Comparison of ENCODE assay signal across 16 cellular contexts in genomic region chr16:69316595-69317034, GRCh38. TPM values are rescaled to one million over a fixed set of nuclear protein-coding genes. Genes with fewer than 3 reads are reported as not detected.
DNase-seq lines count a peak whose midpoint lies in the region; ATAC-seq and TF ChIP-seq lines count a peak whose summit lies in the region.
"Had no signal": no experiment of that assay in that cellular context is flagged by ENCODE, and none has a peak within 500 bp of the region (broad histone marks: within the 10 kb centered on the region; RNA-seq: fewer than 3 reads in every experiment).

No MANE protein-coding gene starts in this region.

- H3K4me3 ChIP-seq in adrenal gland (no peak overlapping the region), liver (ENCODE audit: low read depth in 1 of 3, low read length in 3 of 3) (no peak overlapping the region), gastrocnemius medialis (no peak overlapping the region)
- H3K4me3 ChIP-seq: BLaER1 had no signal

- WGBS in adrenal gland, 4 donors = 60 to 97% (median 69%) methylated on average over 1 to 17 of the region's 17 CpGs
- 55% methylated on average over 17 of the region's 17 CpGs for WGBS in liver

- ATAC-seq in activated T-cell treated with anti-CD3 and anti-CD28 coated beads, Interleukin-2, amount 50 U/mL, for 72 hours (replicated peaks in 1 of 2) = no peak
- ATAC-seq in gastrocnemius medialis (peak; percentile 18 to 63), GM21786 (IDR thresholded peaks at IDR 0.05; ENCODE audit: unreplicated experiment) (no peak), GM21360 (IDR thresholded peaks at IDR 0.05; ENCODE audit: unreplicated experiment) (no peak)
- no peak for ATAC-seq in naive thymus-derived CD8-positive, alpha-beta T cell

- intact Hi-C loops in adrenal gland (cut with DNase I) = no loop called here
- intact Hi-C loops in gastrocnemius medialis (cut with DNase I; ENCODE audit: low total_unique reads) = no loop called here

- H3K4me1 Mint-ChIP-seq in activated T-cell treated with anti-CD3 and anti-CD28 coated beads, Interleukin-2, amount 50 U/mL, for 24 hours (ENCODE audit: low read depth) = peaks cover 25% of the 10 kb centered on the region
- H3K4me1 Mint-ChIP-seq in activated T-cell treated with anti-CD3 and anti-CD28 coated beads, Interleukin-2, amount 50 U/mL, for 72 hours (ENCODE audit: low read depth) = peaks cover 25% of the 10 kb centered on the region
- peaks cover 21 to 36% (median 24%) of the 10 kb centered on the region in 4 donors for H3K4me1 Mint-ChIP-seq in naive thymus-derived CD8-positive, alpha-beta T cell

- no peak overlapping the region for H3K4me3 Mint-ChIP-seq in activated T-cell treated with anti-CD3 and anti-CD28 coated beads, Interleukin-2, amount 50 U/mL, for 24 hours
- H3K4me3 Mint-ChIP-seq in activated T-cell treated with anti-CD3 and anti-CD28 coated beads, Interleukin-2, amount 50 U/mL, for 72 hours = no peak overlapping the region
- H3K4me3 Mint-ChIP-seq in naive thymus-derived CD8-positive, alpha-beta T cell = no peak overlapping the region
- H3K4me3 Mint-ChIP-seq: CD8-positive, alpha-beta memory T cell had no signal

- TF ChIP-seq RAD21 in liver (IDR thresholded peaks at IDR 0.05) = no peak

- DNase-seq in activated T-cell treated with anti-CD3 and anti-CD28 coated beads, Interleukin-2, amount 50 U/mL, for 24 hours = peak; percentile 24
- DNase-seq in activated T-cell treated with anti-CD3 and anti-CD28 coated beads, Interleukin-2, amount 50 U/mL, for 72 hours = no peak
- DNase-seq in adrenal gland = peak in 5 of 7 donors; percentile 52 to 76 (median 69)
- peak in 1 of 2 donors; percentile 74 for DNase-seq in gastrocnemius medialis
- no peak for DNase-seq in naive thymus-derived CD8-positive, alpha-beta T cell
- DNase-seq: 8988T; CD8-positive, alpha-beta memory T cell; DMS79 treated with DMSO at 0.1 percent for 48 hours; NCI-H1092; NCI-H524 had no signal

- H3K4me1 ChIP-seq in adrenal gland (replicated peaks in 1 of 2) (peaks cover 18 to 26% of the 10 kb centered on the region in 2 donors), liver (ENCODE audit: control insufficient read depth in 4 of 4, insufficient read depth in 4 of 4, low read length in 3 of 4) (peaks cover 16 to 66% (median 52%) of the 10 kb centered on the region in 4 donors), gastrocnemius medialis (peaks cover 12 to 24% of the 10 kb centered on the region in 2 donors)

- peak overlapping the region in 2 of 5 donors; percentile 81 to 86 for H3K27ac ChIP-seq in adrenal gland
- peak overlapping the region; percentile 75 to 80 for H3K27ac ChIP-seq in liver (ENCODE audit: low read depth in 1 of 2, low read length in 2 of 2)
- peak overlapping the region; percentile 47 to 82 (median 66) for H3K27ac ChIP-seq in gastrocnemius medialis
- H3K27ac ChIP-seq: BLaER1 had no signal

- no peaks in the 10 kb centered on the region for H3K9me3 ChIP-seq in adrenal gland (replicated peaks in 1 of 3)
- H3K9me3 ChIP-seq in liver (ENCODE audit: control insufficient read depth in 4 of 4, low read length in 3 of 4) = no peaks in the 10 kb centered on the region
- no peaks in the 10 kb centered on the region for H3K9me3 ChIP-seq in gastrocnemius medialis
- H3K9me3 ChIP-seq: BLaER1 had no signal

- peak overlapping the region; percentile 66 for H3K27ac Mint-ChIP-seq in activated T-cell treated with anti-CD3 and anti-CD28 coated beads, Interleukin-2, amount 50 U/mL, for 24 hours
- H3K27ac Mint-ChIP-seq in activated T-cell treated with anti-CD3 and anti-CD28 coated beads, Interleukin-2, amount 50 U/mL, for 72 hours = no peak overlapping the region
- H3K27ac Mint-ChIP-seq in naive thymus-derived CD8-positive, alpha-beta T cell = no peak overlapping the region

- H3K9me3 Mint-ChIP-seq in activated T-cell treated with anti-CD3 and anti-CD28 coated beads, Interleukin-2, amount 50 U/mL, for 24 hours = no peaks in the 10 kb centered on the region
- no peaks in the 10 kb centered on the region for H3K9me3 Mint-ChIP-seq in activated T-cell treated with anti-CD3 and anti-CD28 coated beads, Interleukin-2, amount 50 U/mL, for 72 hours
- H3K9me3 Mint-ChIP-seq in naive thymus-derived CD8-positive, alpha-beta T cell = no peaks in the 10 kb centered on the region
- H3K9me3 Mint-ChIP-seq: CD8-positive, alpha-beta memory T cell had no signal

- TF ChIP-seq CTCF in adrenal gland (IDR thresholded peaks at IDR 0.05) = no peak
- no peak for TF ChIP-seq CTCF in liver (IDR thresholded peaks at IDR 0.05; ENCODE audit: low read depth, low read length, missing input control)
- TF ChIP-seq CTCF in gastrocnemius medialis (IDR thresholded peaks at IDR 0.05 in 4 of 5, conservative IDR thresholded peaks at IDR 0.05 in 1 of 5) = no peak

- H3K36me3 ChIP-seq in adrenal gland (replicated peaks in 1 of 2) = peaks cover 0 to 68% of the 10 kb centered on the region in 2 donors
- peaks cover 23 to 34% (median 27%) of the 10 kb centered on the region in 4 donors for H3K36me3 ChIP-seq in liver (ENCODE audit: control insufficient read depth in 4 of 4, insufficient read depth in 3 of 4, low read depth in 1 of 4, low read length in 3 of 4)
- peaks cover 0 to 70% of the 10 kb centered on the region in 2 donors for H3K36me3 ChIP-seq in gastrocnemius medialis

- peaks cover 90% of the 10 kb centered on the region for H3K36me3 Mint-ChIP-seq in activated T-cell treated with anti-CD3 and anti-CD28 coated beads, Interleukin-2, amount 50 U/mL, for 24 hours (ENCODE audit: low read depth)
- peaks cover 6 to 24% of the 10 kb centered on the region in 2 donors for H3K36me3 Mint-ChIP-seq in activated T-cell treated with anti-CD3 and anti-CD28 coated beads, Interleukin-2, amount 50 U/mL, for 72 hours (ENCODE audit: insufficient read depth in 2 of 2)
- H3K36me3 Mint-ChIP-seq in naive thymus-derived CD8-positive, alpha-beta T cell = peaks cover 0 to 65% (median 9%) of the 10 kb centered on the region in 3 donors

- TF ChIP-seq POLR2A in adrenal gland (IDR thresholded peaks at IDR 0.05) = no peak
- no peak for TF ChIP-seq POLR2A in gastrocnemius medialis (IDR thresholded peaks at IDR 0.05)

- H3K27me3 Mint-ChIP-seq in activated T-cell treated with anti-CD3 and anti-CD28 coated beads, Interleukin-2, amount 50 U/mL, for 24 hours = no peaks in the 10 kb centered on the region
- no peaks in the 10 kb centered on the region for H3K27me3 Mint-ChIP-seq in activated T-cell treated with anti-CD3 and anti-CD28 coated beads, Interleukin-2, amount 50 U/mL, for 72 hours (ENCODE audit: low read depth)
- H3K27me3 Mint-ChIP-seq in naive thymus-derived CD8-positive, alpha-beta T cell = no peaks in the 10 kb centered on the region
- H3K27me3 Mint-ChIP-seq: CD8-positive, alpha-beta memory T cell had no signal

- POLR2A ChIA-PET in naive thymus-derived CD8-positive, alpha-beta T cell (lab: Charles Lee) = interaction anchor here (5.3 kb wide), 1 partner anchor 11 kb away, joined by 31 read pairs; the partner anchor contains the start of gene PDF

- H3K27me3 ChIP-seq in adrenal gland (no peaks in the 10 kb centered on the region), liver (ENCODE audit: control insufficient read depth in 4 of 4, insufficient read depth in 4 of 4, low read length in 3 of 4) (no peaks in the 10 kb centered on the region), gastrocnemius medialis (no peaks in the 10 kb centered on the region)
- H3K27me3 ChIP-seq: BLaER1 had no signal

- no peak overlapping the region for H3K9ac ChIP-seq in liver (ENCODE audit: low read depth in 1 of 2, low read length in 2 of 2)
- H3K9ac ChIP-seq: BLaER1 had no signal

- in situ Hi-C loops in gastrocnemius medialis (cut with MboI; ENCODE audit: low sequenced_read_pairs in 4 of 4) = no loop called here

RNA-seq across cellular contexts. Expression of gene VPS4A, which starts 5.5 kb away (rescaled TPM):
- total RNA-seq in activated T-cell treated with anti-CD3 and anti-CD28 coated beads, Interleukin-2, amount 50 U/mL, for 72 hours = 10 to 100 TPM; 41.1 to 45.3 TPM
- total RNA-seq in adrenal gland = 10 to 100 TPM; 28.9 to 39.5 (median 34.6) TPM
- 10 to 100 TPM; 31.2 to 55.1 (median 42.5) TPM for polyA plus RNA-seq in adrenal gland
- 10 to 100 TPM; 13.3 to 15.2 TPM for total RNA-seq in liver
- 10 to 100 TPM; 13.7 to 15.7 TPM for polyA plus RNA-seq in liver
- total RNA-seq in gastrocnemius medialis = 100 to 1,000 TPM in 1 of 4 donors, 10 to 100 TPM in 3; 53.3 to 112 (median 70.1) TPM
- 10 to 100 TPM; 51.3 to 52.2 TPM for total RNA-seq in naive thymus-derived CD8-positive, alpha-beta T cell
- 10 to 100 TPM; 28.4 to 36.1 (median 29.1) TPM for polyA plus RNA-seq in naive thymus-derived CD8-positive, alpha-beta T cell

RNA-seq across cellular contexts. Expression of gene PDF, which starts 13.8 kb away (rescaled TPM):
- total RNA-seq in activated T-cell treated with anti-CD3 and anti-CD28 coated beads, Interleukin-2, amount 50 U/mL, for 72 hours = 10 to 100 TPM in 1 of 2 donors, 1 to 10 TPM in 1; 9.9 to 10.1 TPM
- 10 to 100 TPM in 7 of 8 donors, 1 to 10 TPM in 1; 9.7 to 61.9 (median 23.3) TPM for total RNA-seq in adrenal gland
- 1 to 10 TPM; 1.2 to 4.2 (median 2.0) TPM for polyA plus RNA-seq in adrenal gland
- 10 to 100 TPM; 16.8 to 31.3 TPM for total RNA-seq in liver
- polyA plus RNA-seq in liver = 10 to 100 TPM; 22.2 to 24.0 TPM
- 10 to 100 TPM; 11.0 to 23.1 (median 16.8) TPM for total RNA-seq in gastrocnemius medialis
- total RNA-seq in naive thymus-derived CD8-positive, alpha-beta T cell = 10 to 100 TPM; 15.1 to 16.8 TPM
- 10 to 100 TPM; 12.3 to 17.2 (median 13.8) TPM for polyA plus RNA-seq in naive thymus-derived CD8-positive, alpha-beta T cell

RNA-seq across cellular contexts. Expression of gene COG8, which starts 22.7 kb away (rescaled TPM):
- 10 to 100 TPM; 33.2 to 38.3 TPM for total RNA-seq in activated T-cell treated with anti-CD3 and anti-CD28 coated beads, Interleukin-2, amount 50 U/mL, for 72 hours
- total RNA-seq in adrenal gland (10 to 100 TPM; 41.2 to 85.3 (median 55.7) TPM), liver (10 to 100 TPM; 28.8 to 37.4 TPM), gastrocnemius medialis (10 to 100 TPM; 41.2 to 56.5 (median 52.1) TPM)
- polyA plus RNA-seq in adrenal gland (10 to 100 TPM; 26.1 to 30.1 (median 28.0) TPM), liver (10 to 100 TPM; 11.2 to 19.6 TPM)
- 10 to 100 TPM; 62.0 to 65.5 TPM for total RNA-seq in naive thymus-derived CD8-positive, alpha-beta T cell
- 10 to 100 TPM; 33.6 to 42.0 (median 39.6) TPM for polyA plus RNA-seq in naive thymus-derived CD8-positive, alpha-beta T cell

RNA-seq across cellular contexts. Expression of gene NIP7, which starts 23.0 kb away (rescaled TPM):
- total RNA-seq in activated T-cell treated with anti-CD3 and anti-CD28 coated beads, Interleukin-2, amount 50 U/mL, for 72 hours = 10 to 100 TPM; 30.8 to 32.2 TPM
- total RNA-seq in adrenal gland (10 to 100 TPM; 10.5 to 38.0 (median 21.6) TPM), liver (10 to 100 TPM; 11.7 to 14.0 TPM), gastrocnemius medialis (10 to 100 TPM in 2 of 4 donors, 1 to 10 TPM in 2; 7.3 to 13.5 (median 9.7) TPM)
- polyA plus RNA-seq in adrenal gland (10 to 100 TPM; 12.4 to 28.3 (median 13.6) TPM), liver (10 to 100 TPM in 1 of 2 donors, 1 to 10 TPM in 1; 7.4 to 10.5 TPM)
- 10 to 100 TPM; 33.0 to 34.4 TPM for total RNA-seq in naive thymus-derived CD8-positive, alpha-beta T cell
- 10 to 100 TPM; 17.6 to 24.8 (median 18.5) TPM for polyA plus RNA-seq in naive thymus-derived CD8-positive, alpha-beta T cell

RNA-seq across cellular contexts. Expression of gene TMED6, which starts 35.0 kb away (rescaled TPM):
- total RNA-seq in activated T-cell treated with anti-CD3 and anti-CD28 coated beads, Interleukin-2, amount 50 U/mL, for 72 hours = 1 to 10 TPM; 3.3 to 3.7 TPM
- total RNA-seq in adrenal gland = under 1 TPM in 4 of 8 donors, not detected in 4; 0.28 to 0.56 (median 0.44) TPM
- polyA plus RNA-seq in adrenal gland = 1 to 10 TPM in 1 of 3 donors, under 1 TPM in 1, not detected in 1; 0.22 to 2.5 TPM
- total RNA-seq in liver = 10 to 100 TPM; 10.6 to 46.2 TPM
- 10 to 100 TPM in 1 of 2 donors, under 1 TPM in 1; 0.18 to 11.4 TPM for polyA plus RNA-seq in liver
- 1 to 10 TPM in 1 of 4 donors, not detected in 3; 1.3 TPM for total RNA-seq in gastrocnemius medialis
- 1 to 10 TPM; 4.5 to 5.2 TPM for total RNA-seq in naive thymus-derived CD8-positive, alpha-beta T cell
- polyA plus RNA-seq in naive thymus-derived CD8-positive, alpha-beta T cell = under 1 TPM in 1 of 3 donors, not detected in 2; 0.43 TPM
- total RNA-seq: G401, H1 had no signal
- polyA plus RNA-seq: CD8-positive, alpha-beta memory T cell; H1 had no signal

Comparison
In these comparisons a context has a peak if more than half of its experiments do, and no peak if none do; other contexts are left out.
1. DNase-seq: peak in activated T-cell treated with anti-CD3 and anti-CD28 coated beads, Interleukin-2, amount 50 U/mL, for 24 hours (single experiment) and adrenal gland (5 of 7); none in activated T-cell treated with anti-CD3 and anti-CD28 coated beads, Interleukin-2, amount 50 U/mL, for 72 hours (0 of 2) and naive thymus-derived CD8-positive, alpha-beta T cell (0 of 10).
2. ATAC-seq: peak in gastrocnemius medialis (2 of 2); none in activated T-cell treated with anti-CD3 and anti-CD28 coated beads, Interleukin-2, amount 50 U/mL, for 72 hours (0 of 2), GM21786 (single experiment), GM21360 (single experiment) and naive thymus-derived CD8-positive, alpha-beta T cell (0 of 2).